26 cellular contexts compared by ENCODE assay signal in genomic region chr2:102809291-102810189, GRCh38. TPM values are rescaled to one million over a fixed set of nuclear protein-coding genes. Genes with fewer than 3 reads are reported as not detected.
DNase-seq lines count a peak whose midpoint lies in the region; ATAC-seq and TF ChIP-seq lines count a peak whose summit lies in the region.
"Had no signal": no experiment of that assay in that cellular context is flagged by ENCODE, and none has a peak within 500 bp of the region (broad histone marks: within the 10 kb centered on the region; RNA-seq: fewer than 3 reads in every experiment).

No MANE protein-coding gene starts in this region.

- intact Hi-C loops in colonic mucosa (cut with DNase I): no loop called here
- intact Hi-C loops in mucosa of descending colon (cut with DNase I, micrococcal nuclease): loop anchor here in 1 of 2 donors (10.0 kb wide), 1 partner anchor 55 kb away; no protein-coding TSS in a partner anchor

- ATAC-seq in mucosa of descending colon: peak; percentile 79
- ATAC-seq in HG03175 (IDR thresholded peaks at IDR 0.05; ENCODE audit: unreplicated experiment): no peak
- ATAC-seq in HG02610 (IDR thresholded peaks at IDR 0.05; ENCODE audit: unreplicated experiment): no peak
- ATAC-seq: GM12878, left lung, T-cell, WTC11 had no signal

- DNase-seq in G401 (ENCODE audit: low spot score) (peak; percentile 38), HuH-7 (ENCODE audit: low spot score) (peak; percentile 10), colonic mucosa (peak; percentile 18), mucosa of descending colon (peak in 1 of 3 donors; percentile 5), NCI-H446 treated with DMSO at 0.1 percent for 48 hours (lab: John Stamatoyannopoulos, UW) (no peak)
- DNase-seq: activated CD4-positive, alpha-beta T cell treated with anti-CD3 and anti-CD28 coated beads, Interleukin-2, amount 50 U/mL, for 1 hour; activated naive CD4-positive, alpha-beta T cell; activated T-cell treated with anti-CD3 and anti-CD28 coated beads, Interleukin-2, amount 50 U/mL, for 24 hours; CD8-positive, alpha-beta memory T cell; DMS 273 treated with DMSO at 0.1 percent for 48 hours; effector CD4-positive, alpha-beta T cell; EL; H9; left lung; NCI-H1092; NCI-H1694 treated with DMSO at 0.1 percent for 48 hours; NCI-H510A; RPMI8226; sigmoid colon; stimulated activated CD4-positive, alpha-beta T cell treated with anti-CD3 and anti-CD28 coated beads, Interleukin-4, amount 100 ng/mL, for 24 hours; T-cell had no signal

- H3K27me3 ChIP-seq in colonic mucosa: no peaks in the 10 kb centered on the region
- H3K27me3 ChIP-seq: left lung, sigmoid colon, tibial nerve had no signal

- H3K4me1 ChIP-seq in colonic mucosa: no peaks in the 10 kb centered on the region
- H3K4me1 ChIP-seq in mucosa of descending colon (ENCODE audit: low read depth): no peaks in the 10 kb centered on the region
- H3K4me1 ChIP-seq: left lung had no signal

- H3K27ac ChIP-seq in colonic mucosa: no peak overlapping the region
- H3K27ac ChIP-seq: left lung, sigmoid colon, tibial nerve had no signal

- TF ChIP-seq CTCF in colonic mucosa (IDR thresholded peaks at IDR 0.05): no peak
- TF ChIP-seq CTCF in mucosa of descending colon (IDR thresholded peaks at IDR 0.05): no peak

- H3K9me3 ChIP-seq in colonic mucosa (no peaks in the 10 kb centered on the region), mucosa of descending colon (no peaks in the 10 kb centered on the region)
- H3K9me3 ChIP-seq: left lung, sigmoid colon, tibial nerve had no signal

- in situ Hi-C loops in G401 (cut with HindIII; ENCODE audit: low sequenced_read_pairs): no loop called here

- H3K4me3 ChIP-seq in colonic mucosa (no peak overlapping the region), mucosa of descending colon (no peak overlapping the region)
- H3K4me3 ChIP-seq: GM12878, left lung, sigmoid colon, tibial nerve had no signal

- no peaks in the 10 kb centered on the region for H3K36me3 ChIP-seq in colonic mucosa
- H3K36me3 ChIP-seq in mucosa of descending colon (ENCODE audit: low read depth): no peaks in the 10 kb centered on the region
- H3K36me3 ChIP-seq: left lung, sigmoid colon, tibial nerve had no signal

- H3K9ac ChIP-seq in colonic mucosa (ENCODE audit: low read depth in 2 of 2, low read length in 2 of 2): no peak overlapping the region

RNA-seq across cellular contexts. Expression of gene TMEM182, which starts 47.7 kb away (rescaled TPM):
- 1.8 and 3.8 TPM in 2 replicates for total RNA-seq in G401 (2014; rRNA removed; shearing (Covaris generic))
- total RNA-seq in colonic mucosa: 1 to 10 TPM; 3.4 to 3.8 TPM
- total RNA-seq in mucosa of descending colon: 1 to 10 TPM; 3.2 to 4.4 (median 3.4) TPM
